Comparison of ENCODE assay signal across 8 cellular contexts in the genomic region with DNA sequence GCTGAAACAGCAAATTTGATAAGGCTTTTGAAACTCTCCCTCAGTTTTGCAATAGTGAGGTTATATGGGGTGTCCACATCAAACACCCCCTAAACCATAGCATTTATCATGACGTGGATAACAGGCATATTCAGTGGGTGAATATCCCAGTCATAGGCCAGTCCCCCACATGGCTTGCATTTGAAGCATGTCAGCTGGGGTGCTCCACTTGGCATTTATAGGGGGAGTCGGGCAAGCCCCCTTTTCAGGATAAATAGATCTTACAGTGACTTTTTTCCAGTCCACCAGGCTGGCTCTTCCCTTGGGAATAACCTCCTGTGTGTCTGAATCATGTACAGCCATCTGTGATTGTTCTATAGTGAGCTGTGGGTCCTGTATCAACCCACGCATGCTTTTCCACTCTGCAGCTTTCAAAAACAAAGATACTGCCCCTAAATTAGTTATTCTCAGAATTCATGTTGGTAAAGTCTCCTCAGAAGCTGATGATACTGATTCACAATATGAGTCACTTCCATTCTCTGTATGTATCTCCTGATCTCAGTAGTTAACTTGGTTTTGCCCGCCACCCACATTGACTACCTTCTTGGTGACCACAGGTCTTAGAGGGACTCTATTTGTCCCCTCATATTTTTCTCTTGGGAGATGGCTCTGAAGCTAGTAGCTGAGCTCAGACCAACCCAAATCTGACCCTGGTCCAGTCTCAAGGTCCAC.
DNase-seq lines count a peak whose midpoint lies in the region; ATAC-seq and TF ChIP-seq lines count a peak whose summit lies in the region.

No MANE protein-coding gene starts in this region.

- no peak overlapping the region for H3K4ac ChIP-seq in mesendoderm (ENCODE audit: low read depth, low read length)

- H3K27ac ChIP-seq in SK-N-SH (ENCODE audit: low read depth in 2 of 2, low read length in 1 of 2) (no peak overlapping the region), mesendoderm (ENCODE audit: low read depth, low read length) (no peak overlapping the region)

- no peak for TF ChIP-seq CTCF in SK-N-SH (IDR thresholded peaks at IDR 0.05)

- H2BK120ac ChIP-seq in mesendoderm (ENCODE audit: low read depth, low read length), result no peak overlapping the region

- H2AFZ ChIP-seq in SK-N-SH (ENCODE audit: low read depth), result no peak overlapping the region

- H3K4me2 ChIP-seq in SK-N-SH (peak overlapping the region; percentile 27; the same call in 1 of the 2 replicates), mesendoderm (ENCODE audit: low read length) (no peak overlapping the region)

- H3K79me2 ChIP-seq in SK-N-SH (ENCODE audit: insufficient read depth) (no peaks in the 10 kb centered on the region), mesendoderm (ENCODE audit: control insufficient read depth, insufficient read depth, low read length) (no peaks in the 10 kb centered on the region)

- 52% methylated on average over 4 of the region's 4 CpGs for WGBS in SK-N-SH (ENCODE audit: low lambda C conversion rate)
- WGBS in mesendoderm (ENCODE audit: extremely low coverage, insufficient coverage, low lambda C conversion rate), result no CpG with 5 or more reads among the region's 4 CpGs

- H3K4me3 ChIP-seq in SK-N-SH (ENCODE audit: low read depth in 2 of 2, low read length in 1 of 2) (no peak overlapping the region), mesendoderm (ENCODE audit: low read length) (no peak overlapping the region)

- POLR2A ChIA-PET in SK-N-SH (lab: Yijun Ruan, JAX), result no interaction called here

- H3K9ac ChIP-seq in SK-N-SH (no peak overlapping the region), mesendoderm (ENCODE audit: low read length) (no peak overlapping the region)

- H3K9me2 ChIP-seq in SK-N-SH, result no peaks in the 10 kb centered on the region

- H3K27me3 ChIP-seq in SK-N-SH (ENCODE audit: insufficient read depth) (no peaks in the 10 kb centered on the region), mesendoderm (ENCODE audit: insufficient read depth, low read length, poor library complexity) (no peaks in the 10 kb centered on the region)

- TF ChIP-seq EP300 in SK-N-SH (IDR thresholded peaks at IDR 0.05; ENCODE audit: borderline replicate concordance in 1 of 2, low read depth in 1 of 2, low read length in 1 of 2), result no peak

- no peaks in the 10 kb centered on the region for H3K79me1 ChIP-seq in mesendoderm (ENCODE audit: low read length)

- no peak overlapping the region for H3K23ac ChIP-seq in mesendoderm (ENCODE audit: low read length)

- TF ChIP-seq RAD21 in SK-N-SH (IDR thresholded peaks at IDR 0.05; ENCODE audit: low read length), result no peak

- H2AK5ac ChIP-seq in mesendoderm (ENCODE audit: low read length), result no peak overlapping the region

- H2BK15ac ChIP-seq in mesendoderm (replicated peaks; ENCODE audit: low read depth), result no peak overlapping the region

- ATAC-seq in SK-N-SH treated with all-trans-retinoic acid at 6 μM for 48 hours, result no peak
- ATAC-seq in HG03103 (IDR thresholded peaks at IDR 0.05; ENCODE audit: low read depth, unreplicated experiment), result peak; percentile 94

- H3K18ac ChIP-seq in mesendoderm (ENCODE audit: low read length), result no peak overlapping the region

- no peak overlapping the region for H3K56ac ChIP-seq in mesendoderm (ENCODE audit: low read length)

- H4K8ac ChIP-seq in mesendoderm (ENCODE audit: low read depth, low read length), result no peak overlapping the region

- no peaks in the 10 kb centered on the region for H3K9me3 ChIP-seq in SK-N-SH

- CTCF ChIA-PET in SK-N-SH (lab: Yijun Ruan, JAX), result interaction anchor here (0.7 to 1.7 kb wide), 2 partner anchors 23 to 1245 kb away, joined by 3 to 4 read pairs; no protein-coding TSS in a partner anchor

- peaks cover 0 to 6% of the 10 kb centered on the region in 2 experiments; a peak in 1 of 4 replicates for H3K4me1 ChIP-seq in SK-N-SH (ENCODE audit: control insufficient read depth in 1 of 2, insufficient read depth in 2 of 2, low read depth in 1 of 2, low read length in 1 of 2)
- H3K4me1 ChIP-seq in mesendoderm (ENCODE audit: control insufficient read depth, low read depth, low read length), result no peaks in the 10 kb centered on the region

- no peak overlapping the region for H2BK5ac ChIP-seq in mesendoderm (ENCODE audit: low read length)

- no peak overlapping the region for H4K5ac ChIP-seq in mesendoderm (ENCODE audit: low read length)

- H3F3A ChIP-seq in SK-N-SH (replicated peaks; ENCODE audit: insufficient read depth), result no peaks in the 10 kb centered on the region

- no peaks in the 10 kb centered on the region for H4K20me1 ChIP-seq in SK-N-SH (ENCODE audit: insufficient read depth)

- no peak for DNase-seq in SK-N-SH
- peak; percentile 19 for DNase-seq in activated T-helper 9 cell treated with anti-CD3 and anti-CD28 coated beads, Interleukin-2, amount 50 U/mL, for 16 hours (ENCODE audit: low read depth)
- peak; percentile 69 for DNase-seq in stimulated activated CD8-positive, alpha-beta memory T cell treated with anti-CD3 and anti-CD28 coated beads, Interleukin-4, amount 100 ng/mL, for 48 hours
- DNase-seq in GF-D8 (lab: John Stamatoyannopoulos, UW), result no peak
- DNase-seq in epidermal melanocyte (ENCODE audit: insufficient read length, low spot score), result no peak
- DNase-seq in mesendoderm, result no peak

- H3K36me3 ChIP-seq in SK-N-SH (replicated peaks in 1 of 2; ENCODE audit: control insufficient read depth in 1 of 2, insufficient read depth in 2 of 2, low read length in 1 of 2) (no peaks in the 10 kb centered on the region), mesendoderm (ENCODE audit: control insufficient read depth, insufficient read depth, low read length) (no peaks in the 10 kb centered on the region)

TF ChIP-seq in SK-N-SH, 30 proteins besides CTCF, POLR2A, EP300 and RAD21:
- TF ChIP-seq, protein P1, sequence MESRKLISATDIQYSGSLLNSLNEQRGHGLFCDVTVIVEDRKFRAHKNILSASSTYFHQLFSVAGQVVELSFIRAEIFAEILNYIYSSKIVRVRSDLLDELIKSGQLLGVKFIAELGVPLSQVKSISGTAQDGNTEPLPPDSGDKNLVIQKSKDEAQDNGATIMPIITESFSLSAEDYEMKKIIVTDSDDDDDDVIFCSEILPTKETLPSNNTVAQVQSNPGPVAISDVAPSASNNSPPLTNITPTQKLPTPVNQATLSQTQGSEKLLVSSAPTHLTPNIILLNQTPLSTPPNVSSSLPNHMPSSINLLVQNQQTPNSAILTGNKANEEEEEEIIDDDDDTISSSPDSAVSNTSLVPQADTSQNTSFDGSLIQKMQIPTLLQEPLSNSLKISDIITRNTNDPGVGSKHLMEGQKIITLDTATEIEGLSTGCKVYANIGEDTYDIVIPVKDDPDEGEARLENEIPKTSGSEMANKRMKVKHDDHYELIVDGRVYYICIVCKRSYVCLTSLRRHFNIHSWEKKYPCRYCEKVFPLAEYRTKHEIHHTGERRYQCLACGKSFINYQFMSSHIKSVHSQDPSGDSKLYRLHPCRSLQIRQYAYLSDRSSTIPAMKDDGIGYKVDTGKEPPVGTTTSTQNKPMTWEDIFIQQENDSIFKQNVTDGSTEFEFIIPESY (IDR thresholded peaks at IDR 0.05; ENCODE audit: borderline replicate concordance, low read depth), result no peak
- peak; percentile 15; the same call in 1 of the 2 replicates for TF ChIP-seq FOSL2 (IDR thresholded peaks at IDR 0.05; ENCODE audit: borderline replicate concordance, low read depth)

TF ChIP-seq in SK-N-SH treated with all-trans-retinoic acid at 6 μM for 48 hours, 23 proteins besides CTCF, POLR2A, EP300 and RAD21 (continues in another document):
- TF ChIP-seq ZFP3 (CRISPR knock-in tag; IDR thresholded peaks at IDR 0.05), result no peak
- TF ChIP-seq, protein P2, sequence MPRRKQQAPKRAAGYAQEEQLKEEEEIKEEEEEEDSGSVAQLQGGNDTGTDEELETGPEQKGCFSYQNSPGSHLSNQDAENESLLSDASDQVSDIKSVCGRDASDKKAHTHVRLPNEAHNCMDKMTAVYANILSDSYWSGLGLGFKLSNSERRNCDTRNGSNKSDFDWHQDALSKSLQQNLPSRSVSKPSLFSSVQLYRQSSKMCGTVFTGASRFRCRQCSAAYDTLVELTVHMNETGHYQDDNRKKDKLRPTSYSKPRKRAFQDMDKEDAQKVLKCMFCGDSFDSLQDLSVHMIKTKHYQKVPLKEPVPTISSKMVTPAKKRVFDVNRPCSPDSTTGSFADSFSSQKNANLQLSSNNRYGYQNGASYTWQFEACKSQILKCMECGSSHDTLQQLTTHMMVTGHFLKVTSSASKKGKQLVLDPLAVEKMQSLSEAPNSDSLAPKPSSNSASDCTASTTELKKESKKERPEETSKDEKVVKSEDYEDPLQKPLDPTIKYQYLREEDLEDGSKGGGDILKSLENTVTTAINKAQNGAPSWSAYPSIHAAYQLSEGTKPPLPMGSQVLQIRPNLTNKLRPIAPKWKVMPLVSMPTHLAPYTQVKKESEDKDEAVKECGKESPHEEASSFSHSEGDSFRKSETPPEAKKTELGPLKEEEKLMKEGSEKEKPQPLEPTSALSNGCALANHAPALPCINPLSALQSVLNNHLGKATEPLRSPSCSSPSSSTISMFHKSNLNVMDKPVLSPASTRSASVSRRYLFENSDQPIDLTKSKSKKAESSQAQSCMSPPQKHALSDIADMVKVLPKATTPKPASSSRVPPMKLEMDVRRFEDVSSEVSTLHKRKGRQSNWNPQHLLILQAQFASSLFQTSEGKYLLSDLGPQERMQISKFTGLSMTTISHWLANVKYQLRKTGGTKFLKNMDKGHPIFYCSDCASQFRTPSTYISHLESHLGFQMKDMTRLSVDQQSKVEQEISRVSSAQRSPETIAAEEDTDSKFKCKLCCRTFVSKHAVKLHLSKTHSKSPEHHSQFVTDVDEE (CRISPR knock-in tag; IDR thresholded peaks at IDR 0.05), result no peak
- TF ChIP-seq BACH2 (CRISPR knock-in tag; IDR thresholded peaks at IDR 0.05; ENCODE audit: borderline replicate concordance), result no peak
- no peak for TF ChIP-seq RARB (CRISPR knock-in tag; IDR thresholded peaks at IDR 0.05)
- TF ChIP-seq, protein P3, sequence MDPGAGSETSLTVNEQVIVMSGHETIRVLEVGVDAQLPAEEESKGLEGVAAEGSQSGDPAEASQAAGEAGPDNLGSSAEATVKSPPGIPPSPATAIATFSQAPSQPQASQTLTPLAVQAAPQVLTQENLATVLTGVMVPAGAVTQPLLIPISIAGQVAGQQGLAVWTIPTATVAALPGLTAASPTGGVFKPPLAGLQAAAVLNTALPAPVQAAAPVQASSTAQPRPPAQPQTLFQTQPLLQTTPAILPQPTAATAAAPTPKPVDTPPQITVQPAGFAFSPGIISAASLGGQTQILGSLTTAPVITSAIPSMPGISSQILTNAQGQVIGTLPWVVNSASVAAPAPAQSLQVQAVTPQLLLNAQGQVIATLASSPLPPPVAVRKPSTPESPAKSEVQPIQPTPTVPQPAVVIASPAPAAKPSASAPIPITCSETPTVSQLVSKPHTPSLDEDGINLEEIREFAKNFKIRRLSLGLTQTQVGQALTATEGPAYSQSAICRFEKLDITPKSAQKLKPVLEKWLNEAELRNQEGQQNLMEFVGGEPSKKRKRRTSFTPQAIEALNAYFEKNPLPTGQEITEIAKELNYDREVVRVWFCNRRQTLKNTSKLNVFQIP (CRISPR knock-in tag; IDR thresholded peaks at IDR 0.05; ENCODE audit: borderline replicate concordance, low read depth), result no peak
- no peak for TF ChIP-seq ARNTL (CRISPR knock-in tag; IDR thresholded peaks at IDR 0.05; ENCODE audit: borderline replicate concordance, low read depth)

Comparison
In these comparisons a context has a peak if more than half of its experiments do, and no peak if none do; other contexts are left out.
1. DNase-seq: peak in activated T-helper 9 cell treated with anti-CD3 and anti-CD28 coated beads, Interleukin-2, amount 50 U/mL, for 16 hours (single experiment) and stimulated activated CD8-positive, alpha-beta memory T cell treated with anti-CD3 and anti-CD28 coated beads, Interleukin-4, amount 100 ng/mL, for 48 hours (single experiment); none in SK-N-SH (single experiment), GF-D8 (single experiment), epidermal melanocyte (single experiment) and mesendoderm (single experiment).